10 cellular contexts compared by ENCODE assay signal in the genomic region with DNA sequence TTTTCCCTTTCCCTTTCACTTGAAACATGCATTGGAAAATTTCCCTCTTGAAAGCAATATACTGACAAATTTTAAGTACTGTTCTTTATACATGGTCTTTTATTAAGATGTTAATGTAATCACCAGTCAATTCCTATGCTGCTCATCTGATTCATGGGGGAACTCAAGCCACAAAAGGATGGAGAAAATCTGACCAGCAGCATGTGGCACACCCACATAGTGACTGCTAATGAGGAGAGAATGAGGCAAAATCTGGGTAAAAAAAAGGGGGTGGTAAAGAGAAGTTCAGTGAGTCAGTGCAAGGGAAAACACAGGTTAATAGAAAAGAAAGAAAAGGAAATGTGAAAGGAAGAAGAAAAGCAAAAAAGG. TPM values are rescaled to one million over a fixed set of nuclear protein-coding genes. Genes with fewer than 3 reads are reported as not detected.
DNase-seq lines count a peak whose midpoint lies in the region; ATAC-seq, FAIRE-seq and TF ChIP-seq lines count a peak whose summit lies in the region.
"Had no signal": no experiment of that assay in that cellular context is flagged by ENCODE, and none has a peak within 500 bp of the region (broad histone marks: within the 10 kb centered on the region; RNA-seq: fewer than 3 reads in every experiment).

No MANE protein-coding gene starts in this region.

- intact Hi-C loops in head of caudate nucleus (cut with DNase I) = no loop called here

- H3K9me3 ChIP-seq in DND-41 (ENCODE audit: insufficient read depth, low read length, severe bottlenecking) (no peaks in the 10 kb centered on the region), small intestine (ENCODE audit: control insufficient read depth, low read depth) (no peaks in the 10 kb centered on the region), HAP-1 (no peaks in the 10 kb centered on the region)
- H3K9me3 ChIP-seq: esophagus muscularis mucosa had no signal

- no peak for TF ChIP-seq CTCF in DND-41 (IDR thresholded peaks at IDR 0.05; ENCODE audit: borderline replicate concordance, extremely low read depth, low read length, poor library complexity, severe bottlenecking)

- H3K27ac ChIP-seq in DND-41 (ENCODE audit: low read length) (peak overlapping the region; percentile 98), epithelial cell of prostate (peak overlapping the region; percentile 3), small intestine (ENCODE audit: low read depth in 1 of 2, low read length in 1 of 2) (peak overlapping the region; percentile 41 to 90)

- peak overlapping the region in 1 of 2 experiments; percentile 26; a peak in 1 of 4 replicates for H3K4me3 ChIP-seq in DND-41 (ENCODE audit: low read depth in 1 of 2, low read length in 2 of 2)
- H3K4me3 ChIP-seq in small intestine (ENCODE audit: low read depth in 1 of 2, low read length in 2 of 2) = no peak overlapping the region
- no peak overlapping the region for H3K4me3 ChIP-seq in HAP-1
- H3K4me3 ChIP-seq: esophagus muscularis mucosa had no signal

- H3K4me1 ChIP-seq in DND-41 (ENCODE audit: insufficient read depth, low read length) = peaks cover 61% of the 10 kb centered on the region
- H3K4me1 ChIP-seq in small intestine (ENCODE audit: control insufficient read depth in 2 of 2, insufficient read depth in 1 of 2, low read depth in 1 of 2, low read length in 1 of 2) = peaks cover 5 to 23% of the 10 kb centered on the region in 2 donors
- H3K4me1 ChIP-seq in HAP-1 = peaks cover 10% of the 10 kb centered on the region

- in situ Hi-C loops in HAP-1 (cut with MboI; ENCODE audit: low sequenced_read_pairs) = no loop called here

- FAIRE-seq in small intestine (lab: Jason Lieb, UNC) = no peak

- peak overlapping the region; percentile 57 for H3K9ac ChIP-seq in DND-41 (ENCODE audit: low read depth, low read length)

- H2AFZ ChIP-seq in DND-41 (ENCODE audit: low read depth, low read length) = no peak overlapping the region; the same call in 1 of the 2 replicates

- DNase-seq in DND-41 (no peak), LHCN-M2 (ENCODE audit: low read depth) (peak; percentile 64), epithelial cell of prostate (ENCODE audit: low read depth, low spot score) (no peak), small intestine (no peak), HAP-1 (ENCODE audit: low spot score in 2 of 2) (no peak), head of caudate nucleus (no peak)
- DNase-seq: activated CD8-positive, alpha-beta memory T cell treated with anti-CD3 and anti-CD28 coated beads, Interleukin-2, amount 50 U/mL, for 48 hours had no signal

- H3K36me3 ChIP-seq in DND-41 (ENCODE audit: insufficient read depth, low read length) (no peaks in the 10 kb centered on the region), small intestine (ENCODE audit: control insufficient read depth in 2 of 2, insufficient read depth in 2 of 2, low read length in 2 of 2) (no peaks in the 10 kb centered on the region), HAP-1 (replicated peaks) (no peaks in the 10 kb centered on the region)

- H3K4me2 ChIP-seq in DND-41 (ENCODE audit: insufficient read depth, low read length) = peak overlapping the region; percentile 54

- H3K79me2 ChIP-seq in DND-41 (ENCODE audit: insufficient read depth, low read length) = peaks cover 56% of the 10 kb centered on the region

- ATAC-seq in DND-41 (ENCODE audit: insufficient read depth, low read depth) (no peak), HG03442 (IDR thresholded peaks at IDR 0.05; ENCODE audit: unreplicated experiment) (no peak), GM21360 (IDR thresholded peaks at IDR 0.05; ENCODE audit: unreplicated experiment) (no peak)

- H4K20me1 ChIP-seq in DND-41 (ENCODE audit: insufficient read depth, low read length) = no peaks in the 10 kb centered on the region

- no peaks in the 10 kb centered on the region for H3K27me3 ChIP-seq in DND-41 (ENCODE audit: insufficient read depth, low read length, poor library complexity)
- H3K27me3 ChIP-seq in small intestine (ENCODE audit: control insufficient read depth in 2 of 2, insufficient read depth in 2 of 2, low read length in 2 of 2) = no peaks in the 10 kb centered on the region
- no peaks in the 10 kb centered on the region for H3K27me3 ChIP-seq in HAP-1 (ENCODE audit: low read depth)
- H3K27me3 ChIP-seq: esophagus muscularis mucosa had no signal

RNA-seq across cellular contexts. Expression of a gene that starts 11.3 kb away (rescaled TPM):
- total RNA-seq in LHCN-M2 (2014; rRNA removed) = 14.5 and 16.6 TPM in 2 replicates
- polyA plus RNA-seq in LHCN-M2 (2012) = 7.0 TPM
- polyA plus RNA-seq in small intestine = 10 to 100 TPM in 2 of 3 donors, 1 to 10 TPM in 1; 10.0 to 18.5 (median 15.2) TPM

Comparison
In these comparisons a context has a peak if more than half of its experiments do, and no peak if none do; other contexts are left out.
1. H3K27ac ChIP-seq: peak in every context shown above with its lines; median percentile 98 in DND-41; 66 in small intestine; 3 in epithelial cell of prostate.